In the genomic region with DNA sequence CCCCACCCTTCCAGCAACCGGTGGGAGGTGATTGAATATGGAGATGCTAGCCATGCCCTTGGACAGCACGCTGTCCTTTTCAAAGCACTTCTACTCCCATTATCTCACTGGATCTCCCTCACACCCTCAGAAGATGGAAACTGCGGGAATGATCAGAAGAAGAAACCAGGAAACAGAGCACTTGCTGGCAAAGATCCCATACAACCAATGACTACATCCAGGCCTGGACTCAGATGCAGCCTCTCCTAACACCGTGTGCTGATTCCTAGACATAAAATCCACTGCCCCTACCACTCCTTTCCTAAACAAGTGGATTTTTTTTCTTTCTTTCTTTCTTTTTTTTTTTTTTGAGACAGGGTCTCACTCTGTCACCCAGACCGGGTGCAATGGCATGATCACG, we compare ENCODE assay signal across 16 cellular contexts.
A peak's percentile ranks its signal among the peaks of the same experiment; 100 is the strongest.
DNase-seq lines count a peak whose midpoint lies in the region; ATAC-seq lines count a peak whose summit lies in the region.
"Had no signal": no experiment of that assay in that cellular context is flagged by ENCODE, and none has a peak within 500 bp of the region (broad histone marks: within the 10 kb centered on the region; RNA-seq: fewer than 3 reads in every experiment).

No MANE protein-coding gene starts in this region.

- H3K27me3 Mint-ChIP-seq in activated naive CD8-positive, alpha-beta T cell treated with anti-CD3 and anti-CD28 coated beads for 36 hours: no peaks in the 10 kb centered on the region
- no peaks in the 10 kb centered on the region for H3K27me3 Mint-ChIP-seq in activated naive CD8-positive, alpha-beta T cell treated with anti-CD3 and anti-CD28 coated beads, Interleukin-2, amount 50 U/mL, for 24 hours
- H3K27me3 Mint-ChIP-seq: CD4-positive, alpha-beta memory T cell; T-cell had no signal

- peak overlapping the region; percentile 34 for H3K27ac Mint-ChIP-seq in activated naive CD8-positive, alpha-beta T cell treated with anti-CD3 and anti-CD28 coated beads for 36 hours
- no peak overlapping the region for H3K27ac Mint-ChIP-seq in activated naive CD8-positive, alpha-beta T cell treated with anti-CD3 and anti-CD28 coated beads, Interleukin-2, amount 50 U/mL, for 24 hours
- H3K27ac Mint-ChIP-seq: CD4-positive, alpha-beta memory T cell; T-cell had no signal

- peaks cover 7% of the 10 kb centered on the region for H3K9me3 Mint-ChIP-seq in activated naive CD8-positive, alpha-beta T cell treated with anti-CD3 and anti-CD28 coated beads for 36 hours
- H3K9me3 Mint-ChIP-seq in activated naive CD8-positive, alpha-beta T cell treated with anti-CD3 and anti-CD28 coated beads, Interleukin-2, amount 50 U/mL, for 24 hours: peaks cover 15% of the 10 kb centered on the region

- ATAC-seq in activated naive CD8-positive, alpha-beta T cell treated with anti-CD3 and anti-CD28 coated beads, Interleukin-2, amount 50 U/mL, for 24 hours: no peak
- peak; percentile 64 for ATAC-seq in sciatic nerve
- ATAC-seq: HCT116, T-cell had no signal

- intact Hi-C loops in sciatic nerve (cut with DNase I): no loop called here

- H3K4me3 Mint-ChIP-seq in activated naive CD8-positive, alpha-beta T cell treated with anti-CD3 and anti-CD28 coated beads for 36 hours: no peak overlapping the region
- no peak overlapping the region for H3K4me3 Mint-ChIP-seq in activated naive CD8-positive, alpha-beta T cell treated with anti-CD3 and anti-CD28 coated beads, Interleukin-2, amount 50 U/mL, for 24 hours
- H3K4me3 Mint-ChIP-seq: CD4-positive, alpha-beta memory T cell; T-cell had no signal

- H3K4me1 Mint-ChIP-seq in activated naive CD8-positive, alpha-beta T cell treated with anti-CD3 and anti-CD28 coated beads for 36 hours: no peaks in the 10 kb centered on the region
- no peaks in the 10 kb centered on the region for H3K4me1 Mint-ChIP-seq in activated naive CD8-positive, alpha-beta T cell treated with anti-CD3 and anti-CD28 coated beads, Interleukin-2, amount 50 U/mL, for 24 hours
- H3K4me1 Mint-ChIP-seq: CD4-positive, alpha-beta memory T cell; T-cell had no signal

- DNase-seq in activated naive CD8-positive, alpha-beta T cell treated with anti-CD3 and anti-CD28 coated beads for 36 hours: no peak
- no peak for DNase-seq in activated naive CD8-positive, alpha-beta T cell treated with anti-CD3 and anti-CD28 coated beads, Interleukin-2, amount 50 U/mL, for 24 hours
- peak; percentile 90 for DNase-seq in NCI-H2029 treated with DMSO at 0.1 percent for 48 hours (lab: John Stamatoyannopoulos, UW)
- DNase-seq in NCI-H2196 treated with DMSO at 0.1 percent for 48 hours (lab: John Stamatoyannopoulos, UW; ENCODE audit: unreplicated experiment): peak; percentile 88
- DNase-seq in sciatic nerve (ENCODE audit: low spot score): no peak
- no peak for DNase-seq in NCI-H345 treated with DMSO at 0.1 percent for 48 hours (lab: John Stamatoyannopoulos, UW; ENCODE audit: unreplicated experiment)
- DNase-seq in AML-193 (lab: John Stamatoyannopoulos, UW): no peak
- no peak for DNase-seq in NCI-H82 treated with DMSO at 0.1 percent for 48 hours (lab: John Stamatoyannopoulos, UW; ENCODE audit: unreplicated experiment)
- DNase-seq: Calu3; CD4-positive, alpha-beta memory T cell; GF-D8; GM23248; Kasumi-1; MM.1S; T-cell had no signal

- no peaks in the 10 kb centered on the region for H3K36me3 Mint-ChIP-seq in activated naive CD8-positive, alpha-beta T cell treated with anti-CD3 and anti-CD28 coated beads for 36 hours
- H3K36me3 Mint-ChIP-seq in activated naive CD8-positive, alpha-beta T cell treated with anti-CD3 and anti-CD28 coated beads, Interleukin-2, amount 50 U/mL, for 24 hours (ENCODE audit: low read depth): no peaks in the 10 kb centered on the region
- H3K36me3 Mint-ChIP-seq: CD4-positive, alpha-beta memory T cell; T-cell had no signal

Comparison
In these comparisons a context has a peak if more than half of its experiments do, and no peak if none do; other contexts are left out.
1. DNase-seq: peak in NCI-H2029 treated with DMSO at 0.1 percent for 48 hours (single experiment) and NCI-H2196 treated with DMSO at 0.1 percent for 48 hours (single experiment); none in activated naive CD8-positive, alpha-beta T cell treated with anti-CD3 and anti-CD28 coated beads for 36 hours (single experiment), activated naive CD8-positive, alpha-beta T cell treated with anti-CD3 and anti-CD28 coated beads, Interleukin-2, amount 50 U/mL, for 24 hours (single experiment), sciatic nerve (single experiment), NCI-H345 treated with DMSO at 0.1 percent for 48 hours (single experiment), AML-193 (0 of 2) and NCI-H82 treated with DMSO at 0.1 percent for 48 hours (single experiment).